2 cellular contexts compared by ENCODE assay signal in the genomic region with DNA sequence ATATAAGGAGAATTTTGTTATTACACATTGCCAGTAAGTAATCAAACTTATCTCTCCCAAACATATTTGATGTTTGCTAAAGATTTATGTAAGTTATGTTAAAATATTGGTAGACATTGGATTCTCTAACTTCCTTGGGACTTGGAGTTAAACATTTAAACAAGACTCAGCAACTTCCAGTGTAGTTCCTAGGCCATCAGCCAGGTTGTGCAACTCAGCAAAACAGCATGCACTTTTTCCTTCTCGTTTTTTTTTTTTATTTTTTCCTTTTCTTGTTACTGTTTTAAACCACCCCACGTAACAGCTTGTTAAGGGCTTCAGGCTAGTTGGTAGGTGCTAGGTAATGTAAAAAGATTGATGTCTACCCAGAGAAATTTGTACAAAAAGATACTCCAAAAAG.
A peak's percentile ranks its signal among the peaks of the same experiment; 100 is the strongest.
TF ChIP-seq lines count a peak whose summit lies in the region.

No MANE protein-coding gene starts in this region.

TF ChIP-seq in A549, 52 proteins besides CTCF, POLR2A, EP300 and RAD21:
- peak; percentile 47 for TF ChIP-seq MAFK (IDR thresholded peaks at IDR 0.05; ENCODE audit: partially characterized antibody)
- TF ChIP-seq, protein P1, sequence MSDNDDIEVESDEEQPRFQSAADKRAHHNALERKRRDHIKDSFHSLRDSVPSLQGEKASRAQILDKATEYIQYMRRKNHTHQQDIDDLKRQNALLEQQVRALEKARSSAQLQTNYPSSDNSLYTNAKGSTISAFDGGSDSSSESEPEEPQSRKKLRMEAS (IDR thresholded peaks at IDR 0.05) = no peak

TF ChIP-seq in H1, 55 proteins besides CTCF, POLR2A, EP300 and RAD21:
- no peak for TF ChIP-seq CREB1 (IDR thresholded peaks at IDR 0.05)
- peak; percentile 59 for TF ChIP-seq MAFK (IDR thresholded peaks at IDR 0.05; ENCODE audit: low read depth, low read length)
- TF ChIP-seq CEBPB (IDR thresholded peaks at IDR 0.05; ENCODE audit: low read depth, low read length) = peak; percentile 64; the same call in 1 of the 2 replicates
- TF ChIP-seq TBP (IDR thresholded peaks at IDR 0.05; ENCODE audit: low read depth, low read length) = no peak
